18 cellular contexts compared by ENCODE assay signal in the genomic region with DNA sequence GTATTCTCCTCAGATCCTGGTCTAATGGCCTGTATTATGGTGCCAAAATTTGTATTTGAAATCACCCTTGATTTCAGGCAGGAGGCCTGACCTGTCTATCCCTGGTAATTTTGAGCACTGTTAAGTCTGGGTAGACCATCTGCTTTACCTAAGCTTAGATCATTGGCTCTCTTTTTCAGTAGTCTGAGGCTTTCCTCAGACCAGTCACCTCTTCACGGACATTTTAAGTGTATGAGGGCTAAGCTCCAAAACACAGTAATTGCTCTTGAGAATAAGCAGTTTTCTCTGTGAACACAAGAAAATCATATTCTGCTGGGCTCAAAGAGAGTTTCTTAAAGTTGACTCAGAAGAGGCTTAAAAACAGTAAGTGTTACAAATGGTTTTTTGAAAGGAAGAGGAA.
DNase-seq lines count a peak whose midpoint lies in the region; ATAC-seq and TF ChIP-seq lines count a peak whose summit lies in the region.
"Had no signal": no experiment of that assay in that cellular context is flagged by ENCODE, and none has a peak within 500 bp of the region (broad histone marks: within the 10 kb centered on the region; RNA-seq: fewer than 3 reads in every experiment).

No MANE protein-coding gene starts in this region.

- H3K4me3 ChIP-seq in cardiac muscle cell (no peak overlapping the region), heart right ventricle (no peak overlapping the region), IMR-90 (ENCODE audit: insufficient read depth, low read depth, low read length) (no peak overlapping the region), mesenchymal stem cell (ENCODE audit: insufficient read depth in 1 of 2, low read depth in 1 of 2, low read length in 2 of 2) (no peak overlapping the region)
- H3K4me3 ChIP-seq: BLaER1, HAP-1 had no signal

- H3K9me3 ChIP-seq in cardiac muscle cell (ENCODE audit: low read depth) (no peaks in the 10 kb centered on the region), heart right ventricle (peaks cover 0 to 6% (median 0%) of the 10 kb centered on the region in 11 donors), IMR-90 (ENCODE audit: control insufficient read depth, insufficient read depth, low read length) (peaks cover 5% of the 10 kb centered on the region), mesenchymal stem cell (ENCODE audit: control insufficient read depth, low read length) (no peaks in the 10 kb centered on the region)
- H3K9me3 ChIP-seq: Caco-2, HAP-1 had no signal

- H3K36me3 ChIP-seq in cardiac muscle cell (peaks cover 5% of the 10 kb centered on the region), heart right ventricle (no peaks in the 10 kb centered on the region), IMR-90 (ENCODE audit: control insufficient read depth, insufficient read depth, low read length) (no peaks in the 10 kb centered on the region), mesenchymal stem cell (ENCODE audit: control insufficient read depth in 1 of 2, insufficient read depth in 2 of 2, low read depth in 1 of 2, low read length in 2 of 2) (peaks cover 0 to 10% of the 10 kb centered on the region in 2 experiments)
- H3K36me3 ChIP-seq: BLaER1, HAP-1 had no signal

- peak overlapping the region; percentile 50 for H3K27ac ChIP-seq in cardiac muscle cell
- H3K27ac ChIP-seq in heart right ventricle, result no peak overlapping the region
- no peak overlapping the region for H3K27ac ChIP-seq in IMR-90 (ENCODE audit: insufficient read depth, low read length)
- peak overlapping the region; percentile 86 for H3K27ac ChIP-seq in mesenchymal stem cell (ENCODE audit: low read length, poor library complexity, severe bottlenecking)
- H3K27ac ChIP-seq: BLaER1, C4-2B had no signal

- no peaks in the 10 kb centered on the region; the same call in 1 of the 2 replicates for H3K9me1 ChIP-seq in IMR-90 (ENCODE audit: insufficient read depth, low read length)

- H3K27me3 ChIP-seq in cardiac muscle cell, result no peaks in the 10 kb centered on the region
- no peaks in the 10 kb centered on the region for H3K27me3 ChIP-seq in heart right ventricle
- H3K27me3 ChIP-seq in IMR-90 (ENCODE audit: control insufficient read depth, insufficient read depth, low read length), result no peaks in the 10 kb centered on the region
- H3K27me3 ChIP-seq in mesenchymal stem cell (ENCODE audit: control insufficient read depth in 1 of 2, insufficient read depth in 1 of 2, low read length in 2 of 2), result no peaks in the 10 kb centered on the region
- H3K27me3 ChIP-seq: BLaER1 had no signal

- CTCF ChIA-PET in IMR-90 (lab: Yijun Ruan, JAX), result no interaction called here

- H3K23ac ChIP-seq in IMR-90 (ENCODE audit: low read depth, low read length) (peak overlapping the region; percentile 63; the same call in 1 of the 2 replicates), mesenchymal stem cell (ENCODE audit: low read length in 2 of 2) (no peak overlapping the region)

- dilution Hi-C loops in IMR-90 (cut with HindIII; ENCODE audit: low sequenced_read_pairs, unreplicated experiment), result no loop called here

- no peaks in the 10 kb centered on the region for H4K20me1 ChIP-seq in IMR-90 (ENCODE audit: insufficient read depth, low read length)
- H4K20me1 ChIP-seq: BLaER1 had no signal

- H2AFZ ChIP-seq in IMR-90 (replicated peaks; ENCODE audit: low read length, poor library complexity) (no peak overlapping the region), mesenchymal stem cell (ENCODE audit: low read depth, low read length) (no peak overlapping the region)

- no peak overlapping the region for H4K8ac ChIP-seq in IMR-90 (ENCODE audit: low read depth in 2 of 2, low read length in 2 of 2)
- no peak overlapping the region for H4K8ac ChIP-seq in mesenchymal stem cell (ENCODE audit: low read length)

- H2BK12ac ChIP-seq in mesenchymal stem cell (ENCODE audit: low read length in 2 of 2), result no peak overlapping the region

- H3K56ac ChIP-seq in IMR-90 (ENCODE audit: extremely low read depth, insufficient read depth, low read length), result no peak overlapping the region

- H2BK5ac ChIP-seq in IMR-90 (ENCODE audit: low read depth, low read length, poor library complexity, severe bottlenecking) (peak overlapping the region; percentile 17), mesenchymal stem cell (ENCODE audit: low read depth, low read length, poor library complexity, severe bottlenecking) (no peak overlapping the region)

- in situ Hi-C loops in IMR-90 (cut with MboI; ENCODE audit: low sequenced_read_pairs), result no loop called here

- no peak overlapping the region for H2BK120ac ChIP-seq in IMR-90 (ENCODE audit: low read depth, low read length)
- H2BK120ac ChIP-seq in mesenchymal stem cell (ENCODE audit: low read depth, low read length), result no peak overlapping the region

- H3K79me1 ChIP-seq in IMR-90 (ENCODE audit: low read depth in 1 of 2, low read length in 2 of 2) (peaks cover 21 to 34% of the 10 kb centered on the region in 2 experiments), mesenchymal stem cell (replicated peaks; ENCODE audit: low read length, poor library complexity, severe bottlenecking) (peaks cover 27% of the 10 kb centered on the region)

- POLR2A ChIA-PET in IMR-90 (lab: Charles Lee; ENCODE audit: unreplicated experiment), result no interaction called here

- H3K18ac ChIP-seq in IMR-90 (ENCODE audit: low read depth, low read length) (peak overlapping the region; percentile 12; the same call in 1 of the 2 replicates), mesenchymal stem cell (ENCODE audit: low read depth in 1 of 2, low read length in 2 of 2) (no peak overlapping the region)

- H4K5ac ChIP-seq in IMR-90 (ENCODE audit: low read depth, low read length), result peak overlapping the region; percentile 75; the same call in 1 of the 2 replicates

- no peak for TF ChIP-seq CTCF in cardiac muscle cell (IDR thresholded peaks at IDR 0.05; ENCODE audit: low read depth, low read length)
- TF ChIP-seq CTCF in heart right ventricle (IDR thresholded peaks at IDR 0.05), result no peak
- no peak for TF ChIP-seq CTCF in IMR-90 (conservative IDR thresholded peaks at IDR 0.05; ENCODE audit: low read depth, low read length)

- no peak overlapping the region for H3K9ac ChIP-seq in IMR-90 (ENCODE audit: low read depth, low read length)
- no peak overlapping the region for H3K9ac ChIP-seq in mesenchymal stem cell (ENCODE audit: low read length)
- H3K9ac ChIP-seq: BLaER1 had no signal

- peak overlapping the region; percentile 58; the same call in 1 of the 2 replicates for H4K91ac ChIP-seq in IMR-90 (ENCODE audit: insufficient read depth, low read depth, low read length)
- no peak overlapping the region for H4K91ac ChIP-seq in mesenchymal stem cell (ENCODE audit: low read length)

- H3K4ac ChIP-seq in IMR-90 (ENCODE audit: low read depth, low read length) (no peak overlapping the region), mesenchymal stem cell (ENCODE audit: low read depth in 1 of 2, low read length in 2 of 2) (no peak overlapping the region)

- peak overlapping the region; percentile 30; the same call in 1 of the 2 replicates for H2AK5ac ChIP-seq in IMR-90 (ENCODE audit: low read depth, low read length)
- no peak overlapping the region for H2AK5ac ChIP-seq in mesenchymal stem cell (ENCODE audit: low read length, severe bottlenecking)

- H2BK15ac ChIP-seq in IMR-90 (ENCODE audit: low read depth, low read length) (no peak overlapping the region), mesenchymal stem cell (ENCODE audit: low read depth, poor library complexity, severe bottlenecking) (no peak overlapping the region)

- no peak for DNase-seq in cardiac muscle cell (ENCODE audit: low read depth in 1 of 2, low spot score in 1 of 2)
- DNase-seq in heart right ventricle, result no peak
- DNase-seq in IMR-90, result no peak
- no peak for DNase-seq in mesenchymal stem cell
- no peak for DNase-seq in GF-D8 (lab: John Stamatoyannopoulos, UW)
- no peak for DNase-seq in ecto neural progenitor cell (ENCODE audit: low spot score)
- DNase-seq: Caco-2; CD4-positive, CD25-positive, alpha-beta regulatory T cell; CD8-positive, alpha-beta T cell; DMS 273 treated with DMSO at 0.1 percent for 48 hours; DMS79; EL; GOT3; HFFc6 had no signal

- BruUV-seq in IMR-90 (replicated peaks; lab: Mats Ljungman, UMichigan), result no TSS peak

- no peak overlapping the region for H2BK20ac ChIP-seq in IMR-90 (ENCODE audit: low read depth, low read length)

- TF ChIP-seq POLR2A in IMR-90 (IDR thresholded peaks at IDR 0.05; ENCODE audit: low read depth, low read length), result no peak

- H3K4me1 ChIP-seq in cardiac muscle cell (ENCODE audit: low read depth) (peaks cover 30% of the 10 kb centered on the region), heart right ventricle (peaks cover 0 to 42% (median 12%) of the 10 kb centered on the region in 9 donors), IMR-90 (ENCODE audit: control insufficient read depth, insufficient read depth, low read length) (no peaks in the 10 kb centered on the region; the same call in 1 of the 2 replicates), mesenchymal stem cell (ENCODE audit: control insufficient read depth, insufficient read depth, low read depth, low read length) (peaks cover 1% of the 10 kb centered on the region)
- H3K4me1 ChIP-seq: BLaER1, Caco-2, HAP-1 had no signal

- ATAC-seq in heart right ventricle (no peak), IMR-90 (ENCODE audit: low read depth) (no peak), HG02840 (IDR thresholded peaks at IDR 0.05; ENCODE audit: low FRiP score, unreplicated experiment) (no peak)
- ATAC-seq: CD8-positive, alpha-beta T cell had no signal

- H3K4me2 ChIP-seq in IMR-90 (ENCODE audit: low read depth, low read length) (no peak overlapping the region), mesenchymal stem cell (ENCODE audit: low read length, poor library complexity, severe bottlenecking) (no peak overlapping the region)
- H3K4me2 ChIP-seq: BLaER1 had no signal

- 41 to 45% methylated on average over 1 of the region's 1 CpG for WGBS in heart right ventricle, 2 donors
- WGBS in IMR-90 (ENCODE audit: extremely low coverage in 2 of 2, insufficient read length in 1 of 2), 2 experiments, result no CpG with 5 or more reads among the region's 1 CpG
- WGBS in mesenchymal stem cell, result no CpG with 5 or more reads among the region's 1 CpG

- TF ChIP-seq RAD21 in IMR-90 (IDR thresholded peaks at IDR 0.05; ENCODE audit: low read length), result no peak

- H3K14ac ChIP-seq in IMR-90 (replicated peaks; ENCODE audit: low read depth, low read length), result peak overlapping the region; percentile 19; the same call in 1 of the 2 replicates
- H3K14ac ChIP-seq in mesenchymal stem cell (ENCODE audit: low read length in 2 of 2), result no peak overlapping the region

- intact Hi-C loops in heart right ventricle (cut with DNase I), result no loop called here
- intact Hi-C loops in IMR-90 (cut with micrococcal nuclease), result no loop called here

- H2AK9ac ChIP-seq in IMR-90 (replicated peaks; ENCODE audit: low read depth, low read length, poor library complexity), result no peak overlapping the region

TF ChIP-seq in IMR-90, 13 proteins besides CTCF, POLR2A, EP300 and RAD21 (continues in another document):
- TF ChIP-seq FOS (IDR thresholded peaks at IDR 0.05; ENCODE audit: low read depth, low read length), result no peak
- TF ChIP-seq, protein P1, sequence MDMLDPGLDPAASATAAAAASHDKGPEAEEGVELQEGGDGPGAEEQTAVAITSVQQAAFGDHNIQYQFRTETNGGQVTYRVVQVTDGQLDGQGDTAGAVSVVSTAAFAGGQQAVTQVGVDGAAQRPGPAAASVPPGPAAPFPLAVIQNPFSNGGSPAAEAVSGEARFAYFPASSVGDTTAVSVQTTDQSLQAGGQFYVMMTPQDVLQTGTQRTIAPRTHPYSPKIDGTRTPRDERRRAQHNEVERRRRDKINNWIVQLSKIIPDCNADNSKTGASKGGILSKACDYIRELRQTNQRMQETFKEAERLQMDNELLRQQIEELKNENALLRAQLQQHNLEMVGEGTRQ (IDR thresholded peaks at IDR 0.05; ENCODE audit: low read depth, low read length), result no peak

Comparison
In these comparisons a context has a peak if more than half of its experiments do, and no peak if none do; other contexts are left out.
1. H3K27ac ChIP-seq: peak in cardiac muscle cell (single experiment) and mesenchymal stem cell (single experiment); none in heart right ventricle (0 of 10) and IMR-90 (single experiment).